In genomic region chr5:84715686-84716085, GRCh38 we compare ENCODE assay signal across 15 cellular contexts.
DNase-seq lines count a peak whose midpoint lies in the region; ATAC-seq and TF ChIP-seq lines count a peak whose summit lies in the region.
"Had no signal": no experiment of that assay in that cellular context is flagged by ENCODE, and none has a peak within 500 bp of the region (broad histone marks: within the 10 kb centered on the region; RNA-seq: fewer than 3 reads in every experiment).

No MANE protein-coding gene starts in this region.

- H3K27me3 Mint-ChIP-seq in MCF 10A (ENCODE audit: insufficient read depth, unreplicated experiment), result no peaks in the 10 kb centered on the region
- H3K27me3 Mint-ChIP-seq in activated T-cell treated with anti-CD3 and anti-CD28 coated beads, Interleukin-2, amount 50 U/mL, for 24 hours, result no peaks in the 10 kb centered on the region
- H3K27me3 Mint-ChIP-seq: CD4-positive, CD25-positive, alpha-beta regulatory T cell had no signal

- no peaks in the 10 kb centered on the region for H3K4me1 Mint-ChIP-seq in MCF 10A (ENCODE audit: insufficient read depth, unreplicated experiment)
- no peaks in the 10 kb centered on the region for H3K4me1 Mint-ChIP-seq in activated T-cell treated with anti-CD3 and anti-CD28 coated beads, Interleukin-2, amount 50 U/mL, for 24 hours (ENCODE audit: low read depth)
- H3K4me1 Mint-ChIP-seq: CD4-positive, CD25-positive, alpha-beta regulatory T cell had no signal

- no peak for TF ChIP-seq CTCF in MCF 10A (IDR thresholded peaks at IDR 0.05; ENCODE audit: unreplicated experiment)
- no peak for TF ChIP-seq CTCF in breast epithelium (IDR thresholded peaks at IDR 0.05)
- no peak for TF ChIP-seq CTCF in mammary epithelial cell (conservative IDR thresholded peaks at IDR 0.05 in 1 of 2, IDR thresholded peaks at IDR 0.05 in 1 of 2; ENCODE audit: extremely low read depth in 1 of 2, insufficient read depth in 1 of 2, low read depth in 1 of 2, low read length in 2 of 2)

- no peaks in the 10 kb centered on the region for H3K79me2 ChIP-seq in mammary epithelial cell (ENCODE audit: insufficient read depth, low read length)

- intact Hi-C loops in MCF 10A (cut with micrococcal nuclease) (no loop called here), breast epithelium (cut with DNase I; ENCODE audit: low total_unique reads) (no loop called here), mammary epithelial cell (cut with micrococcal nuclease) (no loop called here)

- H3K36me3 Mint-ChIP-seq in MCF 10A (ENCODE audit: insufficient read depth, unreplicated experiment), result no peaks in the 10 kb centered on the region
- no peaks in the 10 kb centered on the region for H3K36me3 Mint-ChIP-seq in activated T-cell treated with anti-CD3 and anti-CD28 coated beads, Interleukin-2, amount 50 U/mL, for 24 hours (ENCODE audit: low read depth)
- H3K36me3 Mint-ChIP-seq: CD4-positive, CD25-positive, alpha-beta regulatory T cell had no signal

- peak overlapping the region; percentile 34 for H3K4me2 ChIP-seq in mammary epithelial cell (ENCODE audit: insufficient read depth, low read depth, low read length)
- H3K4me2 ChIP-seq: BLaER1 had no signal

- WGBS in mammary epithelial cell (ENCODE audit: low coverage, missing lambda C conversion rate), result 3% methylated on average over 3 of the region's 3 CpGs

- peak; percentile 67 for ATAC-seq in esophagus mucosa

- dilution Hi-C loops in mammary epithelial cell (cut with HindIII; ENCODE audit: low sequenced_read_pairs), result no loop called here

- no peaks in the 10 kb centered on the region for H3K27me3 ChIP-seq in breast epithelium
- no peaks in the 10 kb centered on the region for H3K27me3 ChIP-seq in mammary epithelial cell (ENCODE audit: insufficient read depth, low read length)
- H3K27me3 ChIP-seq: BLaER1 had no signal

- CTCF ChIA-PET in MCF 10A (lab: Yijun Ruan, JAX) (interaction anchor here (1.1 kb wide), 1 partner anchor 89 kb away, joined by 3 read pairs; no protein-coding TSS in a partner anchor), mammary epithelial cell (lab: Charles Lee; ENCODE audit: low non-redundant PET) (no interaction called here)

- no peaks in the 10 kb centered on the region for H4K20me1 ChIP-seq in mammary epithelial cell (ENCODE audit: insufficient read depth, low read length)
- H4K20me1 ChIP-seq: BLaER1 had no signal

- no peaks in the 10 kb centered on the region for H3K4me1 ChIP-seq in breast epithelium
- H3K4me1 ChIP-seq in mammary epithelial cell (ENCODE audit: insufficient read depth, low read length), result peaks cover 15% of the 10 kb centered on the region

- no peak for TF ChIP-seq POLR2A in breast epithelium (IDR thresholded peaks at IDR 0.05)

- H3K36me3 ChIP-seq in breast epithelium (no peaks in the 10 kb centered on the region), mammary epithelial cell (ENCODE audit: insufficient read depth, low read length) (no peaks in the 10 kb centered on the region)
- H3K36me3 ChIP-seq: BLaER1 had no signal

- DNase-seq in MCF 10A (ENCODE audit: unreplicated experiment) (peak; percentile 28), breast epithelium (ENCODE audit: low spot score in 2 of 2) (no peak), mammary epithelial cell (peak; percentile 86), DMS53 (lab: John Stamatoyannopoulos, UW) (no peak), CD1c-positive myeloid dendritic cell (ENCODE audit: extremely low spot score) (no peak)
- DNase-seq in activated T-cell treated with anti-CD3 and anti-CD28 coated beads, Interleukin-2, amount 50 U/mL, for 24 hours, result no peak
- no peak for DNase-seq in stimulated activated naive CD4-positive, alpha-beta T cell (lab: John Stamatoyannopoulos, UW)
- DNase-seq: CD4-positive, CD25-positive, alpha-beta regulatory T cell; GOT3; HCEC 1CT; HFFc6 had no signal

- BruUV-seq in MCF 10A (replicated peaks; lab: Mats Ljungman, UMichigan) (no TSS peak), mammary epithelial cell (replicated peaks; lab: Mats Ljungman, UMichigan) (no TSS peak)

- H3K27ac ChIP-seq in breast epithelium, result no peak overlapping the region
- no peak overlapping the region for H3K27ac ChIP-seq in mammary epithelial cell (ENCODE audit: insufficient read depth, low read depth, low read length)
- H3K27ac ChIP-seq: 22Rv1, BLaER1, HL-60 had no signal

- H3K4me3 ChIP-seq in breast epithelium (no peak overlapping the region), mammary epithelial cell (replicated peaks in 1 of 3; ENCODE audit: insufficient read depth in 1 of 3, low read depth in 2 of 3, low read length in 3 of 3) (no peak overlapping the region)
- H3K4me3 ChIP-seq: BLaER1 had no signal

- no peak overlapping the region for H3K4me3 Mint-ChIP-seq in MCF 10A (ENCODE audit: unreplicated experiment)
- H3K4me3 Mint-ChIP-seq in activated T-cell treated with anti-CD3 and anti-CD28 coated beads, Interleukin-2, amount 50 U/mL, for 24 hours, result no peak overlapping the region
- H3K4me3 Mint-ChIP-seq: CD4-positive, CD25-positive, alpha-beta regulatory T cell; HFFc6 had no signal

- H3K9me3 ChIP-seq in breast epithelium (no peaks in the 10 kb centered on the region), mammary epithelial cell (replicated peaks; ENCODE audit: insufficient read depth, low read length) (peaks cover 2% of the 10 kb centered on the region)

- no peak overlapping the region for H3K27ac Mint-ChIP-seq in MCF 10A (ENCODE audit: low read depth, unreplicated experiment)
- H3K27ac Mint-ChIP-seq in activated T-cell treated with anti-CD3 and anti-CD28 coated beads, Interleukin-2, amount 50 U/mL, for 24 hours, result no peak overlapping the region
- H3K27ac Mint-ChIP-seq: CD4-positive, CD25-positive, alpha-beta regulatory T cell; HFFc6 had no signal

- POLR2A ChIA-PET in MCF 10A (lab: Yijun Ruan, JAX), result no interaction called here

- H3K9me3 Mint-ChIP-seq in MCF 10A (ENCODE audit: unreplicated experiment), result peaks cover 9% of the 10 kb centered on the region
- H3K9me3 Mint-ChIP-seq in activated T-cell treated with anti-CD3 and anti-CD28 coated beads, Interleukin-2, amount 50 U/mL, for 24 hours, result peaks cover 8% of the 10 kb centered on the region

- in situ Hi-C loops in mammary epithelial cell (cut with MboI; ENCODE audit: low sequenced_read_pairs in 2 of 2), result no loop called here

- H3K9ac ChIP-seq in mammary epithelial cell (ENCODE audit: insufficient read depth, low read length), result no peak overlapping the region
- H3K9ac ChIP-seq: BLaER1 had no signal

- H2AFZ ChIP-seq in mammary epithelial cell (ENCODE audit: low read depth, low read length), result peak overlapping the region; percentile 50

Comparison
In these comparisons a context has a peak if more than half of its experiments do, and no peak if none do; other contexts are left out.
1. DNase-seq: peak in MCF 10A (single experiment) and mammary epithelial cell (single experiment); none in breast epithelium (0 of 2), DMS53 (single experiment), activated T-cell treated with anti-CD3 and anti-CD28 coated beads, Interleukin-2, amount 50 U/mL, for 24 hours (single experiment), stimulated activated naive CD4-positive, alpha-beta T cell (0 of 6) and CD1c-positive myeloid dendritic cell (single experiment).